14 cellular contexts compared by ENCODE assay signal in genomic region chr18:62999392-62999791, GRCh38.
A peak's percentile ranks its signal among the peaks of the same experiment; 100 is the strongest.
DNase-seq lines count a peak whose midpoint lies in the region; ATAC-seq and TF ChIP-seq lines count a peak whose summit lies in the region.
"Had no signal": no experiment of that assay in that cellular context is flagged by ENCODE, and none has a peak within 500 bp of the region (broad histone marks: within the 10 kb centered on the region; RNA-seq: fewer than 3 reads in every experiment).

No MANE protein-coding gene starts in this region.

- no peaks in the 10 kb centered on the region for H3K9me3 Mint-ChIP-seq in activated naive CD4-positive, alpha-beta T cell treated with anti-CD3 and anti-CD28 coated beads for 36 hours
- H3K9me3 Mint-ChIP-seq: activated T-cell treated with anti-CD3 and anti-CD28 coated beads, Interleukin-2, amount 50 U/mL, for 72 hours; dendritic cell treated with granulocyte-macrophage colony-stimulating factor and Interleukin-4, amounts not matched to agents 40 ng/mL and 50 ng/mL, for 4 days had no signal

- peak overlapping the region in 1 of 2 donors; percentile 13 for H3K27ac ChIP-seq in coronary artery

- no peak for ATAC-seq in left colon
- no peak for ATAC-seq in HG03520 (IDR thresholded peaks at IDR 0.05; ENCODE audit: unreplicated experiment)
- ATAC-seq: activated T-cell treated with anti-CD3 and anti-CD28 coated beads, Interleukin-2, amount 50 U/mL, for 72 hours had no signal

- DNase-seq in G401 (ENCODE audit: low spot score) (peak; percentile 44), coronary artery (ENCODE audit: low spot score) (peak; percentile 82), left colon (peak; percentile 16 to 66), stromal cell of bone marrow (ENCODE audit: low read depth) (peak; percentile 88), NCI-H748 (lab: John Stamatoyannopoulos, UW; ENCODE audit: unreplicated experiment) (no peak)
- DNase-seq in stimulated activated CD4-positive, alpha-beta T cell treated with anti-CD3 and anti-CD28 coated beads, Interleukin-2, amount 100 ng/mL, for 48 hours: no peak
- no peak for DNase-seq in activated naive CD4-positive, alpha-beta T cell treated with anti-CD3 and anti-CD28 coated beads for 36 hours
- DNase-seq: activated T-cell treated with anti-CD3 and anti-CD28 coated beads, Interleukin-2, amount 50 U/mL, for 72 hours; immature natural killer cell; MV-4-11; NK-92 treated with Interleukin-12 subunit alpha and Interleukin-12 subunit beta, amount 100 ng/mL, for 24 hours; stimulated activated CD8-positive, alpha-beta memory T cell treated with anti-CD3 and anti-CD28 coated beads, Interleukin-4, amount 100 ng/mL, for 48 hours had no signal

- TF ChIP-seq CTCF in coronary artery (IDR thresholded peaks at IDR 0.05): no peak

- intact Hi-C loops in left colon (cut with DNase I, micrococcal nuclease): no loop called here
- intact Hi-C loops in activated naive CD4-positive, alpha-beta T cell treated with anti-CD3 and anti-CD28 coated beads for 36 hours (cut with micrococcal nuclease): no loop called here

- CTCF ChIA-PET in activated naive CD4-positive, alpha-beta T cell treated with anti-CD3 and anti-CD28 coated beads for 36 hours (lab: Charles Lee): interaction anchor here (0.6 to 1.4 kb wide), 5 partner anchors 17 to 440 kb away, joined by 3 to 4 read pairs (median 3); no protein-coding TSS in a partner anchor

- H3K36me3 Mint-ChIP-seq in activated naive CD4-positive, alpha-beta T cell treated with anti-CD3 and anti-CD28 coated beads for 36 hours (ENCODE audit: low read depth): no peaks in the 10 kb centered on the region
- H3K36me3 Mint-ChIP-seq: immature natural killer cell had no signal

- in situ Hi-C loops in G401 (cut with HindIII; ENCODE audit: low sequenced_read_pairs): no loop called here

- no peak overlapping the region for H3K4me3 Mint-ChIP-seq in activated naive CD4-positive, alpha-beta T cell treated with anti-CD3 and anti-CD28 coated beads for 36 hours
- H3K4me3 Mint-ChIP-seq: activated T-cell treated with anti-CD3 and anti-CD28 coated beads, Interleukin-2, amount 50 U/mL, for 72 hours; dendritic cell treated with granulocyte-macrophage colony-stimulating factor and Interleukin-4, amounts not matched to agents 40 ng/mL and 50 ng/mL, for 4 days; immature natural killer cell had no signal

- no peak overlapping the region for H3K27ac Mint-ChIP-seq in activated naive CD4-positive, alpha-beta T cell treated with anti-CD3 and anti-CD28 coated beads for 36 hours
- H3K27ac Mint-ChIP-seq: activated T-cell treated with anti-CD3 and anti-CD28 coated beads, Interleukin-2, amount 50 U/mL, for 72 hours; dendritic cell treated with granulocyte-macrophage colony-stimulating factor and Interleukin-4, amounts not matched to agents 40 ng/mL and 50 ng/mL, for 4 days; immature natural killer cell had no signal

- H3K27me3 Mint-ChIP-seq in activated naive CD4-positive, alpha-beta T cell treated with anti-CD3 and anti-CD28 coated beads for 36 hours (ENCODE audit: low read depth): no peaks in the 10 kb centered on the region
- H3K27me3 Mint-ChIP-seq: dendritic cell treated with granulocyte-macrophage colony-stimulating factor and Interleukin-4, amounts not matched to agents 40 ng/mL and 50 ng/mL, for 4 days had no signal

- no peak overlapping the region for H3K4me3 ChIP-seq in coronary artery

- H3K4me1 Mint-ChIP-seq in activated naive CD4-positive, alpha-beta T cell treated with anti-CD3 and anti-CD28 coated beads for 36 hours (ENCODE audit: low read depth): no peaks in the 10 kb centered on the region
- H3K4me1 Mint-ChIP-seq: immature natural killer cell had no signal

Comparison
In these comparisons a context has a peak if more than half of its experiments do, and no peak if none do; other contexts are left out.
1. DNase-seq: peak in G401 (single experiment), coronary artery (single experiment), left colon (2 of 2) and stromal cell of bone marrow (single experiment); none in NCI-H748 (single experiment), stimulated activated CD4-positive, alpha-beta T cell treated with anti-CD3 and anti-CD28 coated beads, Interleukin-2, amount 100 ng/mL, for 48 hours (0 of 2) and activated naive CD4-positive, alpha-beta T cell treated with anti-CD3 and anti-CD28 coated beads for 36 hours (single experiment).